Comparison of ENCODE assay signal across 21 cellular contexts in the genomic region with DNA sequence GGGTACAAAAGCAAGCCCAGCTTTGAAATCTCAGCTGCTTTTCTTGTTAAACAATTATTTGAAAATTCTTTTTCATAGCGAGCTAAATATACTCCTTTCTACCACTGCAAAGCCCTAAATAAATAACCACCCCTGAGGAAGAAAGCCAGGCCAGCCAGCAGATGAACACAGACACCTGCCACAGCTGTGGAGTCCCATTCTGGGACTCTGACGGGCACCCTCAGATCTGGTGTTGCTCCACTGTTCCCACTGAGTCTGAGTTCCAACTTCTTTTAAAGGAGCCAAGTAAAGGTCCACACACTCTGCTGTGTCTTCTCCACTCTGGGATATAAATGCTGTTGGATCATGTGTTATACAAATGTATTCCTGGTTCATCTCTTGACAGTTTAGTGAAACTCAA.
A peak's percentile ranks its signal among the peaks of the same experiment; 100 is the strongest.
DNase-seq lines count a peak whose midpoint lies in the region; ATAC-seq and TF ChIP-seq lines count a peak whose summit lies in the region.
"Had no signal": no experiment of that assay in that cellular context is flagged by ENCODE, and none has a peak within 500 bp of the region (broad histone marks: within the 10 kb centered on the region; RNA-seq: fewer than 3 reads in every experiment).

No MANE protein-coding gene starts in this region.

- H3K9me3 Mint-ChIP-seq in nephron progenitor cell = peaks cover 7% of the 10 kb centered on the region
- peaks cover 2% of the 10 kb centered on the region for H3K9me3 Mint-ChIP-seq in activated CD8-positive, alpha-beta memory T cell treated with anti-CD3 and anti-CD28 coated beads, Interleukin-2, amount 10 ng/mL, durations not matched to agents 7 days and 5 days (ENCODE audit: low read depth)

- H3K4me1 ChIP-seq in psoas muscle = no peaks in the 10 kb centered on the region
- H3K4me1 ChIP-seq: BE2C, BLaER1, Caco-2 had no signal

- H3K4me3 Mint-ChIP-seq in nephron progenitor cell = no peak overlapping the region
- H3K4me3 Mint-ChIP-seq in activated CD8-positive, alpha-beta memory T cell treated with anti-CD3 and anti-CD28 coated beads, Interleukin-2, amount 10 ng/mL, durations not matched to agents 7 days and 5 days = no peak overlapping the region
- H3K4me3 Mint-ChIP-seq: CD14-positive monocyte; CD4-positive, CD25-positive, alpha-beta regulatory T cell; CD8-positive, alpha-beta memory T cell had no signal

- DNase-seq in dorsolateral prefrontal cortex = peak in 1 of 10 donors; percentile 39
- peak; percentile 33 for DNase-seq in myocyte (ENCODE audit: low read depth)
- no peak for DNase-seq in nephron progenitor cell
- no peak for DNase-seq in psoas muscle
- no peak for DNase-seq in hepatic stellate cell (ENCODE audit: low spot score)
- no peak for DNase-seq in activated CD8-positive, alpha-beta memory T cell treated with anti-CD3 and anti-CD28 coated beads, Interleukin-2, amount 10 ng/mL, durations not matched to agents 7 days and 5 days
- no peak for DNase-seq in COLO829 (ENCODE audit: low spot score)
- DNase-seq in GDM1 (lab: John Stamatoyannopoulos, UW) = no peak
- DNase-seq: 8988T; ACHN; BE2C; C1 segment of cervical spinal cord; Caco-2; Calu3; CD4-positive, alpha-beta memory T cell; CD4-positive, CD25-positive, alpha-beta regulatory T cell; CD8-positive, alpha-beta memory T cell; DMS79 treated with DMSO at 0.1 percent for 48 hours had no signal

- peaks cover 2% of the 10 kb centered on the region for H3K27me3 Mint-ChIP-seq in nephron progenitor cell (ENCODE audit: low read depth, poor library complexity)
- H3K27me3 Mint-ChIP-seq in activated CD8-positive, alpha-beta memory T cell treated with anti-CD3 and anti-CD28 coated beads, Interleukin-2, amount 10 ng/mL, durations not matched to agents 7 days and 5 days = peaks cover 2% of the 10 kb centered on the region

- H3K36me3 ChIP-seq in psoas muscle (ENCODE audit: insufficient read depth in 1 of 2, low read depth in 1 of 2) = no peaks in the 10 kb centered on the region
- H3K36me3 ChIP-seq: BE2C, BLaER1 had no signal

- no peaks in the 10 kb centered on the region for H3K9me3 ChIP-seq in psoas muscle
- H3K9me3 ChIP-seq: BE2C, Caco-2 had no signal

- TF ChIP-seq CTCF in dorsolateral prefrontal cortex (IDR thresholded peaks at IDR 0.05 in 54 of 56, conservative IDR thresholded peaks at IDR 0.05 in 2 of 56; ENCODE audit: low read depth in 1 of 56, partially characterized antibody in 56 of 56) (no peak), nephron progenitor cell (IDR thresholded peaks at IDR 0.05) (no peak), psoas muscle (IDR thresholded peaks at IDR 0.05) (no peak)

- intact Hi-C loops in dorsolateral prefrontal cortex (cut with DNase I) = loop anchor here in 1 of 2 donors (10.0 kb wide), 1 partner anchor 151 kb away; no protein-coding TSS in a partner anchor
- intact Hi-C loops in psoas muscle (cut with DNase I) = loop anchor here in 1 of 2 donors (5.0 kb wide), 1 partner anchor 128 kb away; no protein-coding TSS in a partner anchor

- H3K27ac ChIP-seq in dorsolateral prefrontal cortex = peak overlapping the region in 30 of 59 donors; percentile 2 to 80 (median 62)
- no peak overlapping the region for H3K27ac ChIP-seq in psoas muscle
- H3K27ac ChIP-seq: BLaER1 had no signal

- no peak overlapping the region for H3K4me3 ChIP-seq in dorsolateral prefrontal cortex
- no peak overlapping the region for H3K4me3 ChIP-seq in psoas muscle
- H3K4me3 ChIP-seq: BLaER1, GM12878 had no signal

- 14 to 34% (median 24%) methylated on average over 2 of the region's 2 CpGs for WGBS in psoas muscle, 3 donors

- peak overlapping the region; percentile 74 for H3K27ac Mint-ChIP-seq in nephron progenitor cell
- no peak overlapping the region for H3K27ac Mint-ChIP-seq in activated CD8-positive, alpha-beta memory T cell treated with anti-CD3 and anti-CD28 coated beads, Interleukin-2, amount 10 ng/mL, durations not matched to agents 7 days and 5 days
- H3K27ac Mint-ChIP-seq: CD14-positive monocyte; CD4-positive, CD25-positive, alpha-beta regulatory T cell; CD8-positive, alpha-beta memory T cell had no signal

- ATAC-seq in psoas muscle = peak in 3 of 4 donors; percentile 49 to 60 (median 59)
- no peak for ATAC-seq in activated CD8-positive, alpha-beta memory T cell treated with anti-CD3 and anti-CD28 coated beads, Interleukin-2, amount 10 ng/mL, durations not matched to agents 7 days and 5 days
- ATAC-seq: GM12878 had no signal

- H3K27me3 ChIP-seq in dorsolateral prefrontal cortex = peaks cover 0 to 5% (median 0%) of the 10 kb centered on the region in 45 donors
- peaks cover 0 to 3% (median 0%) of the 10 kb centered on the region in 3 donors for H3K27me3 ChIP-seq in psoas muscle (ENCODE audit: insufficient read depth in 3 of 3, low read length in 2 of 3)
- H3K27me3 ChIP-seq: BLaER1 had no signal

- CTCF ChIA-PET in activated CD8-positive, alpha-beta memory T cell treated with anti-CD3 and anti-CD28 coated beads, Interleukin-2, amount 10 ng/mL, durations not matched to agents 7 days and 5 days (lab: Charles Lee) = interaction anchor here (1.6 to 1.8 kb wide), 2 partner anchors 14 to 82 kb away, joined by 3 to 7 read pairs; no protein-coding TSS in a partner anchor

- H3K4me1 Mint-ChIP-seq in nephron progenitor cell = peaks cover 26% of the 10 kb centered on the region
- no peaks in the 10 kb centered on the region for H3K4me1 Mint-ChIP-seq in activated CD8-positive, alpha-beta memory T cell treated with anti-CD3 and anti-CD28 coated beads, Interleukin-2, amount 10 ng/mL, durations not matched to agents 7 days and 5 days
- H3K4me1 Mint-ChIP-seq: CD14-positive monocyte; CD4-positive, alpha-beta memory T cell; CD4-positive, CD25-positive, alpha-beta regulatory T cell; CD8-positive, alpha-beta memory T cell had no signal

- no peaks in the 10 kb centered on the region for H3K36me3 Mint-ChIP-seq in nephron progenitor cell (ENCODE audit: low read depth)
- peaks cover 10% of the 10 kb centered on the region for H3K36me3 Mint-ChIP-seq in activated CD8-positive, alpha-beta memory T cell treated with anti-CD3 and anti-CD28 coated beads, Interleukin-2, amount 10 ng/mL, durations not matched to agents 7 days and 5 days
- H3K36me3 Mint-ChIP-seq: CD14-positive monocyte; CD4-positive, alpha-beta memory T cell; CD4-positive, CD25-positive, alpha-beta regulatory T cell; CD8-positive, alpha-beta memory T cell had no signal
